In genomic region chr21:37233551-37234146, GRCh38 we compare ENCODE assay signal across 27 cellular contexts. TPM values are rescaled to one million over a fixed set of nuclear protein-coding genes. Genes with fewer than 3 reads are reported as not detected.
DNase-seq lines count a peak whose midpoint lies in the region; ATAC-seq lines count a peak whose summit lies in the region.
"Had no signal": no experiment of that assay in that cellular context is flagged by ENCODE, and none has a peak within 500 bp of the region (broad histone marks: within the 10 kb centered on the region; RNA-seq: fewer than 3 reads in every experiment).

No MANE protein-coding gene starts in this region.

- H3K9me3 Mint-ChIP-seq in activated CD8-positive, alpha-beta memory T cell treated with anti-CD3 and anti-CD28 coated beads, Interleukin-2, amount 10 ng/mL, durations not matched to agents 7 days and 5 days (ENCODE audit: low read depth), result no peaks in the 10 kb centered on the region
- H3K9me3 Mint-ChIP-seq: activated naive CD8-positive, alpha-beta T cell treated with anti-CD3 and anti-CD28 coated beads for 36 hours; CD4-positive, alpha-beta T cell; mesothelial cell of epicardium; naive B cell had no signal

- peak; percentile 51 for DNase-seq in activated CD8-positive, alpha-beta memory T cell treated with anti-CD3 and anti-CD28 coated beads for 24 hours
- DNase-seq in activated CD8-positive, alpha-beta memory T cell treated with anti-CD3 and anti-CD28 coated beads, Interleukin-2, amount 10 ng/mL, durations not matched to agents 7 days and 5 days, result no peak
- DNase-seq in NCI-H146 (lab: John Stamatoyannopoulos, UW) (peak; percentile 82), NCI-H748 treated with DMSO at 0.1 percent for 48 hours (lab: John Stamatoyannopoulos, UW) (peak; percentile 69), NCI-H526 (lab: John Stamatoyannopoulos, UW) (no peak), EL (no peak)
- DNase-seq: activated CD4-positive, alpha-beta T cell treated with anti-CD3 and anti-CD28 coated beads for 36 hours; activated effector memory CD4-positive, alpha-beta T cell treated with anti-CD3 and anti-CD28 coated beads, Interleukin-2, amount 50 U/mL, for 16 hours; activated naive CD8-positive, alpha-beta T cell treated with anti-CD3 and anti-CD28 coated beads for 36 hours; AML-193; anterior cingulate cortex; CD4-positive, alpha-beta T cell; gastrocnemius medialis; GM23248; kidney; naive B cell; NCI-H82; right cardiac atrium; SJCRH30; stimulated activated CD4-positive, alpha-beta T cell treated with anti-CD3 and anti-CD28 coated beads, Interleukin-1b, Interleukin-23, amount 100 ng/mL, for 48 hours; stomach; SW 1271; T-helper 9 cell; uterus had no signal

- ATAC-seq in activated CD8-positive, alpha-beta memory T cell treated with anti-CD3 and anti-CD28 coated beads, Interleukin-2, amount 10 ng/mL, durations not matched to agents 7 days and 5 days, result no peak
- ATAC-seq in GM21737 (IDR thresholded peaks at IDR 0.05; ENCODE audit: unreplicated experiment), result no peak
- no peak for ATAC-seq in HG02571 (IDR thresholded peaks at IDR 0.05; ENCODE audit: unreplicated experiment)
- ATAC-seq: activated CD4-positive, alpha-beta T cell treated with anti-CD3 and anti-CD28 coated beads for 36 hours; gastrocnemius medialis; right cardiac atrium had no signal

- H3K4me1 Mint-ChIP-seq in activated CD8-positive, alpha-beta memory T cell treated with anti-CD3 and anti-CD28 coated beads, Interleukin-2, amount 10 ng/mL, durations not matched to agents 7 days and 5 days, result peaks cover 31% of the 10 kb centered on the region
- H3K4me1 Mint-ChIP-seq: mesothelial cell of epicardium had no signal

- no peak overlapping the region for H3K27ac Mint-ChIP-seq in activated CD8-positive, alpha-beta memory T cell treated with anti-CD3 and anti-CD28 coated beads, Interleukin-2, amount 10 ng/mL, durations not matched to agents 7 days and 5 days
- H3K27ac Mint-ChIP-seq: activated CD4-positive, alpha-beta T cell treated with anti-CD3 and anti-CD28 coated beads for 36 hours; activated naive CD8-positive, alpha-beta T cell treated with anti-CD3 and anti-CD28 coated beads for 36 hours; CD4-positive, alpha-beta T cell; mesothelial cell of epicardium had no signal

- no peak overlapping the region for H3K4me3 Mint-ChIP-seq in activated CD8-positive, alpha-beta memory T cell treated with anti-CD3 and anti-CD28 coated beads, Interleukin-2, amount 10 ng/mL, durations not matched to agents 7 days and 5 days
- H3K4me3 Mint-ChIP-seq: activated CD4-positive, alpha-beta T cell treated with anti-CD3 and anti-CD28 coated beads for 36 hours; activated naive CD8-positive, alpha-beta T cell treated with anti-CD3 and anti-CD28 coated beads for 36 hours; CD4-positive, alpha-beta T cell; mesothelial cell of epicardium; naive B cell had no signal

- no peaks in the 10 kb centered on the region for H3K27me3 Mint-ChIP-seq in activated CD8-positive, alpha-beta memory T cell treated with anti-CD3 and anti-CD28 coated beads, Interleukin-2, amount 10 ng/mL, durations not matched to agents 7 days and 5 days
- H3K27me3 Mint-ChIP-seq: activated CD4-positive, alpha-beta T cell treated with anti-CD3 and anti-CD28 coated beads for 36 hours; activated naive CD8-positive, alpha-beta T cell treated with anti-CD3 and anti-CD28 coated beads for 36 hours; CD4-positive, alpha-beta T cell; naive B cell had no signal

- CTCF ChIA-PET in activated CD8-positive, alpha-beta memory T cell treated with anti-CD3 and anti-CD28 coated beads, Interleukin-2, amount 10 ng/mL, durations not matched to agents 7 days and 5 days (lab: Charles Lee), result interaction anchor here (0.9 to 1.2 kb wide), 2 partner anchors 10 to 17 kb away, joined by 3 to 4 read pairs; no protein-coding TSS in a partner anchor

- peaks cover 58% of the 10 kb centered on the region for H3K36me3 Mint-ChIP-seq in activated CD8-positive, alpha-beta memory T cell treated with anti-CD3 and anti-CD28 coated beads, Interleukin-2, amount 10 ng/mL, durations not matched to agents 7 days and 5 days

RNA-seq across cellular contexts. Expression of gene VPS26C, which starts 33.5 kb away (rescaled TPM):
- total RNA-seq in activated CD8-positive, alpha-beta memory T cell treated with anti-CD3 and anti-CD28 coated beads, Interleukin-2, amount 10 ng/mL, durations not matched to agents 7 days and 5 days, result 10 to 100 TPM; 83.1 to 94.3 TPM

Comparison
In these comparisons a context has a peak if more than half of its experiments do, and no peak if none do; other contexts are left out.
1. DNase-seq: peak in activated CD8-positive, alpha-beta memory T cell treated with anti-CD3 and anti-CD28 coated beads for 24 hours (single experiment), NCI-H146 (single experiment) and NCI-H748 treated with DMSO at 0.1 percent for 48 hours (single experiment); none in activated CD8-positive, alpha-beta memory T cell treated with anti-CD3 and anti-CD28 coated beads, Interleukin-2, amount 10 ng/mL, durations not matched to agents 7 days and 5 days (single experiment), NCI-H526 (0 of 2) and EL (single experiment).